ENCODE assay signal across 1 cellular context in the genomic region with DNA sequence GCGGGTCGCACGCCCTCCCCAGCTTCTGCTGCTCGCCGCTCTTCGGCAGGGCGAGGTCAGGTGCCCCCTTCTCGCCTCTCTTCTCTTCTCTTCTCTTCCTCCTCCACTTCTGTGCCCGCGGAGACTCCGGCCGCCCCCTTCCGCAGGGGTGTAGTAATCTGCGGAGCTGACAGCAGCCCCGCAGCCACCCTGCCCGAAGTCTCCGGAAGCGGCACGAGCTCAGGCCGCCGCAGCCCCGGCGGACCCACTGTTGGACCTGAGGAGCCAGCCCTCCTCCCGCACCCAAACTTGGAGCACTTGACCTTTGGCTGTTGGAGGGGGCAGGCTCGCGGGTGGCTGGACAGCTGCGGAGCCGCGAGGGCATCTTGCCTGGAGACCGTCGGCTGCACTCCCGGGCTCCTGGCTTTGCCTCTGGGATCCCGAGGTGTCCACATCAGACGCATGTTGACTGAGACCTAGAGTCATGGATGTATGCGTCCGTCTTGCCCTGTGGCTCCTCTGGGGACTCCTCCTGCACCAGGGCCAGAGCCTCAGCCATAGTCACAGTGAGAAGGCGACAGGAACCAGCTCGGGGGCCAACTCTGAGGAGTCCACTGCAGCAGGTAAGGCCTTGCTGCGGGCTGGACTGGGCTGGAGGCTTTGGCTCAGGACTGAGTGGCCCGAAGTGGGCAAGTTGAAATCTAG.
A peak's percentile ranks its signal among the peaks of the same experiment; 100 is the strongest.
TF ChIP-seq lines count a peak whose summit lies in the region.

No MANE protein-coding gene starts in this region.

TF ChIP-seq in HepG2, 621 proteins besides CTCF, POLR2A, EP300 and RAD21 (continued from another document and continues in another):
- TF ChIP-seq, protein P1, sequence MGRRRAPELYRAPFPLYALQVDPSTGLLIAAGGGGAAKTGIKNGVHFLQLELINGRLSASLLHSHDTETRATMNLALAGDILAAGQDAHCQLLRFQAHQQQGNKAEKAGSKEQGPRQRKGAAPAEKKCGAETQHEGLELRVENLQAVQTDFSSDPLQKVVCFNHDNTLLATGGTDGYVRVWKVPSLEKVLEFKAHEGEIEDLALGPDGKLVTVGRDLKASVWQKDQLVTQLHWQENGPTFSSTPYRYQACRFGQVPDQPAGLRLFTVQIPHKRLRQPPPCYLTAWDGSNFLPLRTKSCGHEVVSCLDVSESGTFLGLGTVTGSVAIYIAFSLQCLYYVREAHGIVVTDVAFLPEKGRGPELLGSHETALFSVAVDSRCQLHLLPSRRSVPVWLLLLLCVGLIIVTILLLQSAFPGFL (CRISPR knock-in tag; IDR thresholded peaks at IDR 0.05): no peak
- TF ChIP-seq DPF2 (CRISPR knock-in tag; IDR thresholded peaks at IDR 0.05; ENCODE audit: borderline replicate concordance, low read depth) (no peak), ZNF501 (CRISPR knock-in tag; IDR thresholded peaks at IDR 0.05) (0 out of 2 replicates have a peak, but pooled peaks have one; percentile 12), ZNF225 (CRISPR knock-in tag; IDR thresholded peaks at IDR 0.05) (no peak), HCFC1 (IDR thresholded peaks at IDR 0.05; ENCODE audit: low read depth, low read length) (no peak), YEATS4 (CRISPR knock-in tag; IDR thresholded peaks at IDR 0.05; ENCODE audit: borderline replicate concordance) (peak; percentile 46), ZNF563 (CRISPR knock-in tag; IDR thresholded peaks at IDR 0.05) (peak; percentile 76; the same call in 1 of the 2 replicates), ZNF230 (CRISPR knock-in tag; IDR thresholded peaks at IDR 0.05) (no peak), ZFP36L2 (CRISPR knock-in tag; IDR thresholded peaks at IDR 0.05) (no peak), MBD4 (IDR thresholded peaks at IDR 0.05; ENCODE audit: borderline replicate concordance, low read length) (no peak), ZNF777 (CRISPR knock-in tag; IDR thresholded peaks at IDR 0.05) (peak; percentile 80), HNF4G (IDR thresholded peaks at IDR 0.05; ENCODE audit: borderline replicate concordance, low read depth, low read length) (peak; percentile 54; the same call in 1 of the 2 replicates), HNF4G (CRISPR knock-in tag; IDR thresholded peaks at IDR 0.05; ENCODE audit: borderline replicate concordance, low read depth) (peak; percentile 24; the same call in 1 of the 2 replicates), ZNF337 (CRISPR knock-in tag; IDR thresholded peaks at IDR 0.05; ENCODE audit: borderline replicate concordance, low read depth) (no peak), ZNF550 (CRISPR knock-in tag; IDR thresholded peaks at IDR 0.05; ENCODE audit: borderline replicate concordance) (0 out of 2 replicates have a peak, but pooled peaks have one; percentile 47), TMF1 (CRISPR knock-in tag; IDR thresholded peaks at IDR 0.05; ENCODE audit: low read depth) (no peak), ZNF44 (CRISPR knock-in tag; IDR thresholded peaks at IDR 0.05) (no peak), ZBTB1 (CRISPR knock-in tag; IDR thresholded peaks at IDR 0.05; ENCODE audit: borderline replicate concordance) (no peak), CHD2 (IDR thresholded peaks at IDR 0.05; ENCODE audit: low read depth, low read length) (no peak), ZSCAN29 (CRISPR knock-in tag; conservative IDR thresholded peaks at IDR 0.05) (no peak), ZMAT3 (CRISPR knock-in tag; conservative IDR thresholded peaks at IDR 0.05) (no peak), MEF2D (CRISPR knock-in tag; IDR thresholded peaks at IDR 0.05) (peak; percentile 51; the same call in 1 of the 2 replicates), ZNF205 (CRISPR knock-in tag; IDR thresholded peaks at IDR 0.05) (no peak), ZNF329 (CRISPR knock-in tag; IDR thresholded peaks at IDR 0.05; ENCODE audit: low read depth) (no peak), HDAC1 (CRISPR knock-in tag; IDR thresholded peaks at IDR 0.05) (no peak), POLR2G (IDR thresholded peaks at IDR 0.05; ENCODE audit: low read depth, low read length) (0 out of 2 replicates have a peak, but pooled peaks have one; percentile 1), ZNF343 (CRISPR knock-in tag; IDR thresholded peaks at IDR 0.05) (0 out of 2 replicates have a peak, but pooled peaks have one; percentile 50), PLRG1 (conservative IDR thresholded peaks at IDR 0.05) (no peak), ZNF768 (CRISPR knock-in tag; IDR thresholded peaks at IDR 0.05) (0 out of 2 replicates have a peak, but pooled peaks have one; percentile 27), ZFP1 (CRISPR knock-in tag; IDR thresholded peaks at IDR 0.05) (no peak), SIN3A (IDR thresholded peaks at IDR 0.05; ENCODE audit: borderline replicate concordance, low read depth, low read length) (0 out of 2 replicates have a peak, but pooled peaks have one; percentile 64), HMG20A (CRISPR knock-in tag; IDR thresholded peaks at IDR 0.05; ENCODE audit: borderline replicate concordance) (0 out of 2 replicates have a peak, but pooled peaks have one; percentile 4), POGZ (CRISPR knock-in tag; IDR thresholded peaks at IDR 0.05) (no peak), CHD4 (IDR thresholded peaks at IDR 0.05; ENCODE audit: borderline replicate concordance, low read length) (no peak), PRMT3 (CRISPR knock-in tag; IDR thresholded peaks at IDR 0.05; ENCODE audit: borderline replicate concordance, low read depth) (no peak), ZNF451 (CRISPR knock-in tag; IDR thresholded peaks at IDR 0.05) (no peak), ATF7-NPFF (CRISPR knock-in tag; IDR thresholded peaks at IDR 0.05; ENCODE audit: low read depth) (0 out of 2 replicates have a peak, but pooled peaks have one; percentile 36), ZSCAN9 (CRISPR knock-in tag; IDR thresholded peaks at IDR 0.05; ENCODE audit: borderline replicate concordance) (peak; percentile 13; the same call in 1 of the 2 replicates), TOPORS (CRISPR knock-in tag; IDR thresholded peaks at IDR 0.05) (no peak)
- TF ChIP-seq, protein P2, sequence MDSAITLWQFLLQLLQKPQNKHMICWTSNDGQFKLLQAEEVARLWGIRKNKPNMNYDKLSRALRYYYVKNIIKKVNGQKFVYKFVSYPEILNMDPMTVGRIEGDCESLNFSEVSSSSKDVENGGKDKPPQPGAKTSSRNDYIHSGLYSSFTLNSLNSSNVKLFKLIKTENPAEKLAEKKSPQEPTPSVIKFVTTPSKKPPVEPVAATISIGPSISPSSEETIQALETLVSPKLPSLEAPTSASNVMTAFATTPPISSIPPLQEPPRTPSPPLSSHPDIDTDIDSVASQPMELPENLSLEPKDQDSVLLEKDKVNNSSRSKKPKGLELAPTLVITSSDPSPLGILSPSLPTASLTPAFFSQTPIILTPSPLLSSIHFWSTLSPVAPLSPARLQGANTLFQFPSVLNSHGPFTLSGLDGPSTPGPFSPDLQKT (CRISPR knock-in tag; IDR thresholded peaks at IDR 0.05; ENCODE audit: borderline replicate concordance): no peak
- TF ChIP-seq, protein P3, sequence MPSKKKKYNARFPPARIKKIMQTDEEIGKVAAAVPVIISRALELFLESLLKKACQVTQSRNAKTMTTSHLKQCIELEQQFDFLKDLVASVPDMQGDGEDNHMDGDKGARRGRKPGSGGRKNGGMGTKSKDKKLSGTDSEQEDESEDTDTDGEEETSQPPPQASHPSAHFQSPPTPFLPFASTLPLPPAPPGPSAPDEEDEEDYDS (CRISPR knock-in tag; IDR thresholded peaks at IDR 0.05): 0 out of 2 replicates have a peak, but pooled peaks have one; percentile 19
- TF ChIP-seq, protein P4, sequence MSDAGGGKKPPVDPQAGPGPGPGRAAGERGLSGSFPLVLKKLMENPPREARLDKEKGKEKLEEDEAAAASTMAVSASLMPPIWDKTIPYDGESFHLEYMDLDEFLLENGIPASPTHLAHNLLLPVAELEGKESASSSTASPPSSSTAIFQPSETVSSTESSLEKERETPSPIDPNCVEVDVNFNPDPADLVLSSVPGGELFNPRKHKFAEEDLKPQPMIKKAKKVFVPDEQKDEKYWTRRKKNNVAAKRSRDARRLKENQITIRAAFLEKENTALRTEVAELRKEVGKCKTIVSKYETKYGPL (CRISPR knock-in tag; IDR thresholded peaks at IDR 0.05): no peak
- TF ChIP-seq, protein P5, sequence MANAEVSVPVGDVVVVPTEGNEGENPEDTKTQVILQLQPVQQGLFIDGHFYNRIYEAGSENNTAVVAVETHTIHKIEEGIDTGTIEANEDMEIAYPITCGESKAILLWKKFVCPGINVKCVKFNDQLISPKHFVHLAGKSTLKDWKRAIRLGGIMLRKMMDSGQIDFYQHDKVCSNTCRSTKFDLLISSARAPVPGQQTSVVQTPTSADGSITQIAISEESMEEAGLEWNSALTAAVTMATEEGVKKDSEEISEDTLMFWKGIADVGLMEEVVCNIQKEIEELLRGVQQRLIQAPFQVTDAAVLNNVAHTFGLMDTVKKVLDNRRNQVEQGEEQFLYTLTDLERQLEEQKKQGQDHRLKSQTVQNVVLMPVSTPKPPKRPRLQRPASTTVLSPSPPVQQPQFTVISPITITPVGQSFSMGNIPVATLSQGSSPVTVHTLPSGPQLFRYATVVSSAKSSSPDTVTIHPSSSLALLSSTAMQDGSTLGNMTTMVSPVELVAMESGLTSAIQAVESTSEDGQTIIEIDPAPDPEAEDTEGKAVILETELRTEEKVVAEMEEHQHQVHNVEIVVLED (CRISPR knock-in tag; IDR thresholded peaks at IDR 0.05; ENCODE audit: borderline replicate concordance): 0 out of 2 replicates have a peak, but pooled peaks have one; percentile 26
- TF ChIP-seq, protein P6, sequence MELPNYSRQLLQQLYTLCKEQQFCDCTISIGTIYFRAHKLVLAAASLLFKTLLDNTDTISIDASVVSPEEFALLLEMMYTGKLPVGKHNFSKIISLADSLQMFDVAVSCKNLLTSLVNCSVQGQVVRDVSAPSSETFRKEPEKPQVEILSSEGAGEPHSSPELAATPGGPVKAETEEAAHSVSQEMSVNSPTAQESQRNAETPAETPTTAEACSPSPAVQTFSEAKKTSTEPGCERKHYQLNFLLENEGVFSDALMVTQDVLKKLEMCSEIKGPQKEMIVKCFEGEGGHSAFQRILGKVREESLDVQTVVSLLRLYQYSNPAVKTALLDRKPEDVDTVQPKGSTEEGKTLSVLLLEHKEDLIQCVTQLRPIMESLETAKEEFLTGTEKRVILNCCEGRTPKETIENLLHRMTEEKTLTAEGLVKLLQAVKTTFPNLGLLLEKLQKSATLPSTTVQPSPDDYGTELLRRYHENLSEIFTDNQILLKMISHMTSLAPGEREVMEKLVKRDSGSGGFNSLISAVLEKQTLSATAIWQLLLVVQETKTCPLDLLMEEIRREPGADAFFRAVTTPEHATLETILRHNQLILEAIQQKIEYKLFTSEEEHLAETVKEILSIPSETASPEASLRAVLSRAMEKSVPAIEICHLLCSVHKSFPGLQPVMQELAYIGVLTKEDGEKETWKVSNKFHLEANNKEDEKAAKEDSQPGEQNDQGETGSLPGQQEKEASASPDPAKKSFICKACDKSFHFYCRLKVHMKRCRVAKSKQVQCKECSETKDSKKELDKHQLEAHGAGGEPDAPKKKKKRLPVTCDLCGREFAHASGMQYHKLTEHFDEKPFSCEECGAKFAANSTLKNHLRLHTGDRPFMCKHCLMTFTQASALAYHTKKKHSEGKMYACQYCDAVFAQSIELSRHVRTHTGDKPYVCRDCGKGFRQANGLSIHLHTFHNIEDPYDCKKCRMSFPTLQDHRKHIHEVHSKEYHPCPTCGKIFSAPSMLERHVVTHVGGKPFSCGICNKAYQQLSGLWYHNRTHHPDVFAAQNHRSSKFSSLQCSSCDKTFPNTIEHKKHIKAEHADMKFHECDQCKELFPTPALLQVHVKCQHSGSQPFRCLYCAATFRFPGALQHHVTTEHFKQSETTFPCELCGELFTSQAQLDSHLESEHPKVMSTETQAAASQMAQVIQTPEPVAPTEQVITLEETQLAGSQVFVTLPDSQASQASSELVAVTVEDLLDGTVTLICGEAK (IDR thresholded peaks at IDR 0.05): no peak
- TF ChIP-seq, protein P6 (CRISPR knock-in tag; IDR thresholded peaks at IDR 0.05): no peak
